In genomic region chr16:57757326-57757786, GRCh38 we compare ENCODE assay signal across 8 cellular contexts. TPM values are rescaled to one million over a fixed set of nuclear protein-coding genes. Genes with fewer than 3 reads are reported as not detected.
A peak's percentile ranks its signal among the peaks of the same experiment; 100 is the strongest.
DNase-seq lines count a peak whose midpoint lies in the region; ATAC-seq and FAIRE-seq lines count a peak whose summit lies in the region.

No MANE protein-coding gene starts in this region.

- no peaks in the 10 kb centered on the region for H3K27me3 Mint-ChIP-seq in effector memory CD8-positive, alpha-beta T cell

- H3K4me3 Mint-ChIP-seq in effector memory CD8-positive, alpha-beta T cell, result no peak overlapping the region

- DNase-seq in AG08396 (ENCODE audit: low spot score) (peak; percentile 96), GM18507 (ENCODE audit: extremely low spot score, insufficient read length, low read depth) (peak; percentile 89), NCI-H460 (ENCODE audit: extremely low read depth, low read depth) (peak; percentile 91), middle frontal gyrus (ENCODE audit: extremely low spot score, low spot score) (peak; percentile 72)
- DNase-seq in activated CD8-positive, alpha-beta memory T cell treated with anti-CD3 and anti-CD28 coated beads for 24 hours, result peak; percentile 98
- DNase-seq in effector memory CD8-positive, alpha-beta T cell, result peak; percentile 93 to 96 (median 94)
- peak; percentile 96 for DNase-seq in stimulated activated CD8-positive, alpha-beta memory T cell treated with anti-CD3 and anti-CD28 coated beads, Interleukin-4, amount 100 ng/mL, for 48 hours

- no peaks in the 10 kb centered on the region for H3K9me3 Mint-ChIP-seq in effector memory CD8-positive, alpha-beta T cell

- H3K36me3 Mint-ChIP-seq in effector memory CD8-positive, alpha-beta T cell (ENCODE audit: insufficient read depth), result peaks cover 7% of the 10 kb centered on the region

- peak overlapping the region in 1 of 2 donors; percentile 16 for H3K27ac Mint-ChIP-seq in effector memory CD8-positive, alpha-beta T cell

- peak; percentile 72 for ATAC-seq in HG02938 (IDR thresholded peaks at IDR 0.05; ENCODE audit: unreplicated experiment)
- peak; percentile 99 for ATAC-seq in effector memory CD8-positive, alpha-beta T cell (replicated peaks)

- H3K4me1 Mint-ChIP-seq in effector memory CD8-positive, alpha-beta T cell (ENCODE audit: low read depth in 2 of 2), result peaks cover 0 to 4% of the 10 kb centered on the region in 2 donors

- peak; percentile 78 for FAIRE-seq in GM18507 (lab: Jason Lieb, UNC)

RNA-seq across cellular contexts. Expression of gene KATNB1, which starts 21.8 kb away (rescaled TPM):
- 64.7 and 67.2 TPM in 2 replicates for total RNA-seq in NCI-H460 (2014; rRNA removed; shearing (Covaris generic))
- polyA plus RNA-seq in NCI-H460 (2014; cell fraction: nucleus; rRNA removed), result 127 and 131 TPM in 2 replicates

RNA-seq across cellular contexts. Expression of gene KIFC3, which starts 44.9 kb away (rescaled TPM):
- 300 and 301 TPM in 2 replicates for total RNA-seq in NCI-H460 (2014; rRNA removed; shearing (Covaris generic))
- polyA plus RNA-seq in NCI-H460 (2014; cell fraction: nucleus; rRNA removed), result 709 and 845 TPM in 2 replicates

Comparison
In these comparisons a context has a peak if more than half of its experiments do, and no peak if none do; other contexts are left out.
1. Peak in every context shown above with its lines: DNase-seq and ATAC-seq.